Comparison of ENCODE assay signal across 8 cellular contexts in genomic region chr19:2663920-2664571, GRCh38. TPM values are rescaled to one million over a fixed set of nuclear protein-coding genes. Genes with fewer than 3 reads are reported as not detected.
DNase-seq lines count a peak whose midpoint lies in the region; ATAC-seq and TF ChIP-seq lines count a peak whose summit lies in the region.
"Had no signal": no experiment of that assay in that cellular context is flagged by ENCODE, and none has a peak within 500 bp of the region (broad histone marks: within the 10 kb centered on the region; RNA-seq: fewer than 3 reads in every experiment).

No MANE protein-coding gene starts in this region.

- H3K9ac ChIP-seq in endocrine pancreas (ENCODE audit: control insufficient read depth, insufficient read depth, low read length) = peak overlapping the region; percentile 4

- no peak for TF ChIP-seq POLR2A in spleen (IDR thresholded peaks at IDR 0.05)

- peak in 8 of 11 experiments; percentile 16 to 54 (median 30) for TF ChIP-seq CTCF in spleen (IDR thresholded peaks at IDR 0.05 in 8 of 11, conservative IDR thresholded peaks at IDR 0.05 in 3 of 11)

- intact Hi-C loops in spleen (cut with DNase I; ENCODE audit: low total_unique reads) = no loop called here

- no peaks in the 10 kb centered on the region for H3K36me3 ChIP-seq in endocrine pancreas (ENCODE audit: control insufficient read depth, insufficient read depth, low read length)
- H3K36me3 ChIP-seq in spleen = peaks cover 0 to 15% (median 0%) of the 10 kb centered on the region in 6 donors
- no peaks in the 10 kb centered on the region for H3K36me3 ChIP-seq in H7 (replicated peaks; ENCODE audit: control insufficient read depth, insufficient read depth, low read length)

- no peaks in the 10 kb centered on the region for H3K9me3 ChIP-seq in endocrine pancreas (ENCODE audit: control insufficient read depth, low read length)
- peaks cover 0 to 21% (median 6%) of the 10 kb centered on the region in 8 donors for H3K9me3 ChIP-seq in spleen

- H3K27me3 ChIP-seq in endocrine pancreas (ENCODE audit: control insufficient read depth, insufficient read depth, low read length) (no peaks in the 10 kb centered on the region), spleen (replicated peaks in 1 of 7) (no peaks in the 10 kb centered on the region), H7 (ENCODE audit: control insufficient read depth, insufficient read depth, low read length) (no peaks in the 10 kb centered on the region)

- peak; percentile 64 for ATAC-seq in HG03139 (IDR thresholded peaks at IDR 0.05; ENCODE audit: unreplicated experiment)

- H3K4me1 ChIP-seq in endocrine pancreas (ENCODE audit: control insufficient read depth, insufficient read depth, low read length) = no peaks in the 10 kb centered on the region
- peaks cover 0 to 35% (median 10%) of the 10 kb centered on the region in 6 donors for H3K4me1 ChIP-seq in spleen

- peak overlapping the region in 6 of 8 donors; percentile 46 to 87 (median 69) for H3K27ac ChIP-seq in spleen

- DNase-seq in GM19238 (ENCODE audit: insufficient read length, low spot score) (peak; percentile 35), spleen (peak; percentile 89), H7 (no peak), HuH-7 (ENCODE audit: low spot score) (no peak), occipital lobe (lab: John Stamatoyannopoulos, UW) (no peak)
- DNase-seq: activated naive CD8-positive, alpha-beta T cell treated with anti-CD3 and anti-CD28 coated beads, Interleukin-2, amount 10 ng/mL, durations not matched to agents 7 days and 5 days had no signal

- H3K4me3 ChIP-seq in endocrine pancreas (ENCODE audit: control insufficient read depth, insufficient read depth, low read length) (no peak overlapping the region), spleen (no peak overlapping the region), H7 (ENCODE audit: insufficient read depth, low read depth, low read length) (no peak overlapping the region)

- 40 to 61% (median 44%) methylated on average over 17 to 18 of the region's 18 CpGs for WGBS in spleen, 5 donors

RNA-seq across cellular contexts. Expression of gene GNG7, which starts 38.4 kb away (rescaled TPM):
- 10 to 100 TPM; 17.2 to 27.5 (median 19.4) TPM for total RNA-seq in spleen
- 10 to 100 TPM; 17.3 to 34.6 (median 17.9) TPM for polyA plus RNA-seq in spleen
- 1.1 and 1.5 TPM in 2 replicates for total RNA-seq in H7 (2014; rRNA removed; shearing (Covaris generic))
- 4.2 TPM for total RNA-seq in occipital lobe

RNA-seq across cellular contexts. Expression of gene DIRAS1, which starts 57.1 kb away (rescaled TPM):
- total RNA-seq in spleen (1 to 10 TPM; 2.5 to 5.6 (median 3.5) TPM), occipital lobe (23.1 TPM)
- 10 to 100 TPM in 1 of 3 donors, 1 to 10 TPM in 2; 1.3 to 17.1 (median 3.6) TPM for polyA plus RNA-seq in spleen
- 8.2 and 12.2 TPM in 2 replicates for total RNA-seq in H7 (2014; rRNA removed; shearing (Covaris generic))
- total RNA-seq: activated naive CD8-positive, alpha-beta T cell treated with anti-CD3 and anti-CD28 coated beads, Interleukin-2, amount 10 ng/mL, durations not matched to agents 7 days and 5 days had no signal

Comparison
In these comparisons a context has a peak if more than half of its experiments do, and no peak if none do; other contexts are left out.
1. DNase-seq: peak in GM19238 (single experiment) and spleen (single experiment); none in H7 (single experiment), HuH-7 (single experiment) and occipital lobe (single experiment).